Comparison of ENCODE assay signal across 25 cellular contexts in the genomic region with DNA sequence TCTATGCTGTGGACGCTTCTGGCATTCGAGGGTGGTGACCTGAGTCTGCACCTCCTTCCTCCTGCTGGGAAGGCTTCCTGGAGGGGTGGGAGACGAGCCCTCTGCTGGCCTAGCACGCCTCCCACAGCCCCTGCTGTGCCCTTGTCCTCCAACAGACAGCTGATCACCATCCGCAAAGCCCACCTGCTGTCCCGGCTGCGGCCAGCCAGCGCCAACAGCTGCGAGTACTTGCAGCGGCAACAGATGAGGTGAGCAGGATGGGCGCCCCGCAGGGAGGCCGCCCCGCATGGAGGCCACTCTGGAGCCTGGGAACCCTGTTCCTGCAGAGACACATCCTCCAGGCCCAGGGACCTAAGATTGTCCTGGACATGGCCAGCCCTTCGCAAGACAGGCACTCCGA. TPM values are rescaled to one million over a fixed set of nuclear protein-coding genes. Genes with fewer than 3 reads are reported as not detected.
DNase-seq lines count a peak whose midpoint lies in the region; ATAC-seq, FAIRE-seq and TF ChIP-seq lines count a peak whose summit lies in the region.
"Had no signal": no experiment of that assay in that cellular context is flagged by ENCODE, and none has a peak within 500 bp of the region (broad histone marks: within the 10 kb centered on the region; RNA-seq: fewer than 3 reads in every experiment).

No MANE protein-coding gene starts in this region.

- H3K27me3 Mint-ChIP-seq in WTC11 (ENCODE audit: low read depth) (peaks cover 1% of the 10 kb centered on the region; the same call in 1 of the 2 replicates), nephron (ENCODE audit: low read depth) (no peaks in the 10 kb centered on the region)

- no peak for TF ChIP-seq POLR2A in esophagus muscularis mucosa (IDR thresholded peaks at IDR 0.05; ENCODE audit: low read depth)

- TF ChIP-seq EP300 in esophagus muscularis mucosa (IDR thresholded peaks at IDR 0.05): no peak

- H3K9me3 ChIP-seq in esophagus muscularis mucosa: peaks cover 0 to 6% (median 2%) of the 10 kb centered on the region in 4 donors

- no peaks in the 10 kb centered on the region for H3K4me1 ChIP-seq in esophagus muscularis mucosa

- FAIRE-seq in D721Med (lab: Jason Lieb, UNC): no peak

- peak; percentile 64 for ATAC-seq in WTC11
- no peak for ATAC-seq in GM21825 (IDR thresholded peaks at IDR 0.05; ENCODE audit: unreplicated experiment)
- no peak for ATAC-seq in GM19467 (IDR thresholded peaks at IDR 0.05; ENCODE audit: unreplicated experiment)
- ATAC-seq in GM19455 (IDR thresholded peaks at IDR 0.05; ENCODE audit: unreplicated experiment): no peak
- ATAC-seq: left colon, right cardiac atrium, T-cell had no signal

- no peak overlapping the region for H3K4me3 Mint-ChIP-seq in WTC11
- no peak overlapping the region for H3K4me3 Mint-ChIP-seq in nephron
- H3K4me3 Mint-ChIP-seq: activated naive CD4-positive, alpha-beta T cell treated with anti-CD3 and anti-CD28 coated beads, Interleukin-2, amount 10 ng/mL, durations not matched to agents 7 days and 5 days; T-cell; type B pancreatic cell had no signal

- no peaks in the 10 kb centered on the region for H3K27me3 ChIP-seq in esophagus muscularis mucosa

- peaks cover 19% of the 10 kb centered on the region for H3K4me1 Mint-ChIP-seq in WTC11
- H3K4me1 Mint-ChIP-seq in nephron: peaks cover 17% of the 10 kb centered on the region
- H3K4me1 Mint-ChIP-seq: activated naive CD4-positive, alpha-beta T cell treated with anti-CD3 and anti-CD28 coated beads, Interleukin-2, amount 10 ng/mL, durations not matched to agents 7 days and 5 days; CD4-positive, alpha-beta memory T cell; T-cell had no signal

- H3K4me3 ChIP-seq in esophagus muscularis mucosa: no peak overlapping the region
- H3K4me3 ChIP-seq: stomach had no signal

- H3K27ac Mint-ChIP-seq in WTC11 (peak overlapping the region; percentile 68; the same call in 1 of the 2 replicates), nephron (peak overlapping the region in 2 of 3 experiments; percentile 32 to 63)
- H3K27ac Mint-ChIP-seq: activated naive CD4-positive, alpha-beta T cell treated with anti-CD3 and anti-CD28 coated beads, Interleukin-2, amount 10 ng/mL, durations not matched to agents 7 days and 5 days; T-cell; type B pancreatic cell had no signal

- no peaks in the 10 kb centered on the region for H3K36me3 ChIP-seq in esophagus muscularis mucosa
- H3K36me3 ChIP-seq: stomach had no signal

- peaks cover 10% of the 10 kb centered on the region for H3K9me3 Mint-ChIP-seq in WTC11
- peaks cover 1% of the 10 kb centered on the region for H3K9me3 Mint-ChIP-seq in nephron
- H3K9me3 Mint-ChIP-seq: T-cell, type B pancreatic cell had no signal

- CTCF ChIA-PET in WTC11 (lab: Charles Lee): interaction anchor here (1.0 to 3.6 kb wide), 7 partner anchors 20 to 90 kb away, joined by 3 to 14 read pairs (median 4); no protein-coding TSS in a partner anchor

- POLR2A ChIA-PET in WTC11 (lab: Charles Lee): no interaction called here

- intact Hi-C loops in esophagus muscularis mucosa (cut with DNase I): no loop called here

- 68% methylated on average over 3 of the region's 16 CpGs for WGBS in esophagus muscularis mucosa

- TF ChIP-seq CTCF in D721Med (IDR thresholded peaks at IDR 0.05; ENCODE audit: insufficient read depth, missing control alignments): no peak
- no peak for TF ChIP-seq CTCF in WTC11 (IDR thresholded peaks at IDR 0.05)
- TF ChIP-seq CTCF in nephron (IDR thresholded peaks at IDR 0.05; ENCODE audit: unreplicated experiment in 3 of 3): no peak
- no peak for TF ChIP-seq CTCF in esophagus muscularis mucosa (IDR thresholded peaks at IDR 0.05)

- no peak overlapping the region for H3K27ac ChIP-seq in esophagus muscularis mucosa (replicated peaks in 1 of 4)
- H3K27ac ChIP-seq: RWPE1, stomach had no signal

- DNase-seq in D721Med (ENCODE audit: insufficient read length, low spot score) (peak; percentile 17), NCI-H1417 treated with DMSO at 0.1 percent for 48 hours (lab: John Stamatoyannopoulos, UW) (peak; percentile 46), WTC11 (ENCODE audit: low spot score) (peak; percentile 58), esophagus muscularis mucosa (ENCODE audit: extremely low spot score) (no peak)
- DNase-seq: activated CD4-positive, alpha-beta T cell treated with anti-CD3 and anti-CD28 coated beads, Interleukin-2, amount 50 U/mL, for 48 hours; activated naive CD4-positive, alpha-beta T cell treated with anti-CD3 and anti-CD28 coated beads, Interleukin-2, amount 10 ng/mL, durations not matched to agents 7 days and 5 days; activated T-cell treated with anti-CD3 and anti-CD28 coated beads, Interleukin-2, amount 50 U/mL, for 1 hour; aorta; CD4-positive, alpha-beta memory T cell; DMS79 treated with DMSO at 0.1 percent for 48 hours; left colon; midbrain; NK-92 treated with Interleukin-12 subunit alpha and Interleukin-12 subunit beta, amount 100 ng/mL, for 24 hours; stimulated activated CD4-positive, alpha-beta T cell treated with anti-CD3 and anti-CD28 coated beads, Interleukin-1b, Interleukin-23, amount 100 ng/mL, for 48 hours; stomach; T-cell had no signal

- H3K36me3 Mint-ChIP-seq in WTC11 (peaks cover 2% of the 10 kb centered on the region), nephron (ENCODE audit: low read depth) (no peaks in the 10 kb centered on the region)
- H3K36me3 Mint-ChIP-seq: activated naive CD4-positive, alpha-beta T cell treated with anti-CD3 and anti-CD28 coated beads, Interleukin-2, amount 10 ng/mL, durations not matched to agents 7 days and 5 days; CD4-positive, alpha-beta memory T cell; T-cell; type B pancreatic cell had no signal

TF ChIP-seq in WTC11, 78 proteins besides CTCF, POLR2A, EP300 and RAD21:
- 0 out of 2 replicates have a peak, but pooled peaks have one; percentile 15 for TF ChIP-seq ZNF317 (CRISPR knock-in tag; IDR thresholded peaks at IDR 0.05; ENCODE audit: borderline replicate concordance, low read depth)
- 0 out of 2 replicates have a peak, but pooled peaks have one; percentile 21 for TF ChIP-seq ZNF219 (CRISPR knock-in tag; IDR thresholded peaks at IDR 0.05; ENCODE audit: borderline replicate concordance)
- no peak for TF ChIP-seq CREB1 (CRISPR knock-in tag; IDR thresholded peaks at IDR 0.05)
- peak; percentile 58; the same call in 1 of the 2 replicates for TF ChIP-seq TEAD1 (CRISPR knock-in tag; IDR thresholded peaks at IDR 0.05)
- TF ChIP-seq, protein P1, sequence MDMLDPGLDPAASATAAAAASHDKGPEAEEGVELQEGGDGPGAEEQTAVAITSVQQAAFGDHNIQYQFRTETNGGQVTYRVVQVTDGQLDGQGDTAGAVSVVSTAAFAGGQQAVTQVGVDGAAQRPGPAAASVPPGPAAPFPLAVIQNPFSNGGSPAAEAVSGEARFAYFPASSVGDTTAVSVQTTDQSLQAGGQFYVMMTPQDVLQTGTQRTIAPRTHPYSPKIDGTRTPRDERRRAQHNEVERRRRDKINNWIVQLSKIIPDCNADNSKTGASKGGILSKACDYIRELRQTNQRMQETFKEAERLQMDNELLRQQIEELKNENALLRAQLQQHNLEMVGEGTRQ (CRISPR knock-in tag; IDR thresholded peaks at IDR 0.05): 0 out of 2 replicates have a peak, but pooled peaks have one; percentile 40
- TF ChIP-seq, protein P2, sequence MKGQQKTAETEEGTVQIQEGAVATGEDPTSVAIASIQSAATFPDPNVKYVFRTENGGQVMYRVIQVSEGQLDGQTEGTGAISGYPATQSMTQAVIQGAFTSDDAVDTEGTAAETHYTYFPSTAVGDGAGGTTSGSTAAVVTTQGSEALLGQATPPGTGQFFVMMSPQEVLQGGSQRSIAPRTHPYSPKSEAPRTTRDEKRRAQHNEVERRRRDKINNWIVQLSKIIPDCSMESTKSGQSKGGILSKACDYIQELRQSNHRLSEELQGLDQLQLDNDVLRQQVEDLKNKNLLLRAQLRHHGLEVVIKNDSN (CRISPR knock-in tag; IDR thresholded peaks at IDR 0.05): no peak
- 0 out of 2 replicates have a peak, but pooled peaks have one; percentile 56 for TF ChIP-seq ETV6 (CRISPR knock-in tag; IDR thresholded peaks at IDR 0.05)
- TF ChIP-seq ZNF423 (CRISPR knock-in tag; IDR thresholded peaks at IDR 0.05): peak; percentile 99
- TF ChIP-seq MXD4 (CRISPR knock-in tag; IDR thresholded peaks at IDR 0.05; ENCODE audit: borderline replicate concordance): no peak
- TF ChIP-seq JAZF1 (CRISPR knock-in tag; IDR thresholded peaks at IDR 0.05): no peak
- peak; percentile 39; the same call in 1 of the 2 replicates for TF ChIP-seq FOXK1 (CRISPR knock-in tag; IDR thresholded peaks at IDR 0.05)

RNA-seq across cellular contexts. Expression of a gene that starts 21.6 kb away (rescaled TPM):
- total RNA-seq in WTC11 (2021) (56.8 to 59.5 TPM (median 59.0 TPM) in 3 replicates), esophagus muscularis mucosa (10 to 100 TPM; 11.2 to 34.6 (median 17.9) TPM)

RNA-seq across cellular contexts. Expression of a gene that starts 31.6 kb away (rescaled TPM):
- total RNA-seq in WTC11 (2021): 79.4 to 88.8 TPM (median 80.7 TPM) in 3 replicates
- 10 to 100 TPM; 40.3 to 75.6 (median 48.5) TPM for total RNA-seq in esophagus muscularis mucosa

RNA-seq across cellular contexts. Expression of a gene that starts 36.9 kb away (rescaled TPM):
- 1.3 to 2.1 TPM (median 1.5 TPM) in 3 replicates for total RNA-seq in WTC11 (2021)
- not detected for total RNA-seq in esophagus muscularis mucosa
- total RNA-seq: fibroblast of villous mesenchyme, H4 had no signal

RNA-seq across cellular contexts. Expression of a gene that starts 54.5 kb away (rescaled TPM):
- total RNA-seq in WTC11 (2021): 68.9 to 79.2 TPM (median 78.9 TPM) in 3 replicates
- 10 to 100 TPM; 18.3 to 33.4 (median 28.3) TPM for total RNA-seq in esophagus muscularis mucosa
